ENCODE assay signal across 20 cellular contexts in the genomic region with DNA sequence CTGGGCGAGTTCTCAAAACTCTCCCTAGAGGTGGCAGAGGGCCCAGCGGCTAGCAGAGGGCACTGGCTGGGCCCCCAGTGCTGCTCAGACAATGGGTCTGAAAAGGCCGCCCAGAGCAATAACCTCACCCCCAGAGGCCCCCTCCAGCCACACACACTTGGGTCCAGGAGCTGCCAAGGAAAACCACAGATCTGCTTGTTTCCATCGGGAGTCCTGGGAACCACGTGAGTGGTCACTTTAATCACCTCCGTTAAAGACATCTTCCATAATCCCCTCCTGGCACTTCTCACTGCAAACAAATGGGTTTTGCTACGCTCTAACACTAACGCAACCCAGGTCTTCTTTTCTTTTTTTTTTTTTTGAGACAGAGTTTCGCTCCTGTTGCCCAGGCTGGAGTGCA.
"Had no signal": no experiment of that assay in that cellular context is flagged by ENCODE, and none has a peak within 500 bp of the region (broad histone marks: within the 10 kb centered on the region; RNA-seq: fewer than 3 reads in every experiment).

No MANE protein-coding gene starts in this region.

- H3K79me2 ChIP-seq: parathyroid adenoma had no signal

- H3K9ac ChIP-seq: neural progenitor cell, parathyroid adenoma had no signal

- H3K4me1 Mint-ChIP-seq: activated CD4-positive, alpha-beta T cell treated with anti-CD3 and anti-CD28 coated beads, Interleukin-2, amount 10 ng/mL, durations not matched to agents 7 days and 5 days; immature natural killer cell; stimulated activated naive CD8-positive, alpha-beta T cell treated with anti-CD3 and anti-CD28 coated beads, Interleukin-15, amount 100 ng/mL, for 72 hours had no signal

- H3K27me3 ChIP-seq: breast epithelium, neural progenitor cell, right atrium auricular region had no signal

- H3K9me3 ChIP-seq: breast epithelium, right atrium auricular region had no signal

- H3K9me3 Mint-ChIP-seq: activated CD4-positive, alpha-beta T cell treated with anti-CD3 and anti-CD28 coated beads, Interleukin-2, amount 10 ng/mL, durations not matched to agents 7 days and 5 days; activated T-cell treated with anti-CD3 and anti-CD28 coated beads, Interleukin-2, amount 50 U/mL, for 72 hours; dendritic cell treated with granulocyte-macrophage colony-stimulating factor and Interleukin-4, amounts not matched to agents 40 ng/mL and 50 ng/mL, for 4 days; immature natural killer cell; stimulated activated naive CD8-positive, alpha-beta T cell treated with anti-CD3 and anti-CD28 coated beads, Interleukin-15, amount 100 ng/mL, for 72 hours; type B pancreatic cell had no signal

- H3K27ac ChIP-seq: breast epithelium, epithelial cell of prostate, neural progenitor cell, parathyroid adenoma, right atrium auricular region, skin epidermis had no signal

- H3K4me3 Mint-ChIP-seq: activated CD4-positive, alpha-beta T cell treated with anti-CD3 and anti-CD28 coated beads, Interleukin-2, amount 10 ng/mL, durations not matched to agents 7 days and 5 days; activated naive CD8-positive, alpha-beta T cell; activated T-cell treated with anti-CD3 and anti-CD28 coated beads, Interleukin-2, amount 50 U/mL, for 72 hours; dendritic cell treated with granulocyte-macrophage colony-stimulating factor and Interleukin-4, amounts not matched to agents 40 ng/mL and 50 ng/mL, for 4 days; immature natural killer cell; neural progenitor cell; stimulated activated naive CD8-positive, alpha-beta T cell treated with anti-CD3 and anti-CD28 coated beads, Interleukin-15, amount 100 ng/mL, for 72 hours; type B pancreatic cell had no signal

- H3K4me3 ChIP-seq: breast epithelium, neural progenitor cell, right atrium auricular region, skin epidermis had no signal

- H3K4me2 ChIP-seq: neural progenitor cell had no signal

- H3K4me1 ChIP-seq: breast epithelium, parathyroid adenoma had no signal

- DNase-seq: activated CD4-positive, alpha-beta T cell treated with anti-CD3 and anti-CD28 coated beads, Interleukin-2, amount 10 ng/mL, durations not matched to agents 7 days and 5 days; activated CD4-positive, CD25-positive, alpha-beta regulatory T cell; activated CD8-positive, alpha-beta memory T cell treated with anti-CD3 and anti-CD28 coated beads, Interleukin-2, amount 50 U/mL, for 48 hours; activated gamma-delta T cell treated with Interleukin-2 at 50 U/mL for 16 hours; activated T-cell treated with anti-CD3 and anti-CD28 coated beads, Interleukin-2, amount 50 U/mL, for 72 hours; cerebellar nuclear complex; effector memory CD4-positive, alpha-beta T cell; foreskin melanocyte; immature natural killer cell; stimulated activated naive CD8-positive, alpha-beta T cell treated with anti-CD3 and anti-CD28 coated beads, Interleukin-15, amount 100 ng/mL, for 72 hours; T-helper 2 cell had no signal

- H3K27ac Mint-ChIP-seq: activated CD4-positive, alpha-beta T cell treated with anti-CD3 and anti-CD28 coated beads, Interleukin-2, amount 10 ng/mL, durations not matched to agents 7 days and 5 days; activated naive CD8-positive, alpha-beta T cell; activated T-cell treated with anti-CD3 and anti-CD28 coated beads, Interleukin-2, amount 50 U/mL, for 72 hours; dendritic cell treated with granulocyte-macrophage colony-stimulating factor and Interleukin-4, amounts not matched to agents 40 ng/mL and 50 ng/mL, for 4 days; immature natural killer cell; stimulated activated naive CD8-positive, alpha-beta T cell treated with anti-CD3 and anti-CD28 coated beads, Interleukin-15, amount 100 ng/mL, for 72 hours; type B pancreatic cell had no signal

- H3K36me3 ChIP-seq: neural progenitor cell had no signal

- H3K27me3 Mint-ChIP-seq: activated CD4-positive, alpha-beta T cell treated with anti-CD3 and anti-CD28 coated beads, Interleukin-2, amount 10 ng/mL, durations not matched to agents 7 days and 5 days; activated naive CD8-positive, alpha-beta T cell; dendritic cell treated with granulocyte-macrophage colony-stimulating factor and Interleukin-4, amounts not matched to agents 40 ng/mL and 50 ng/mL, for 4 days; stimulated activated naive CD8-positive, alpha-beta T cell treated with anti-CD3 and anti-CD28 coated beads, Interleukin-15, amount 100 ng/mL, for 72 hours; type B pancreatic cell had no signal

- H2AFZ ChIP-seq: neural progenitor cell, parathyroid adenoma had no signal
